30 cellular contexts compared by ENCODE assay signal in genomic region chr15:55348281-55348778, GRCh38. TPM values are rescaled to one million over a fixed set of nuclear protein-coding genes. Genes with fewer than 3 reads are reported as not detected.
"Had no signal": no experiment of that assay in that cellular context is flagged by ENCODE, and none has a peak within 500 bp of the region (broad histone marks: within the 10 kb centered on the region; RNA-seq: fewer than 3 reads in every experiment).

No MANE protein-coding gene starts in this region.

- H3K36me3 ChIP-seq: right atrium auricular region, thyroid gland had no signal

- H3K4me3 ChIP-seq: right atrium auricular region, smooth muscle cell, stomach, thyroid gland, upper lobe of left lung, vagina had no signal

- H3K9me3 Mint-ChIP-seq: activated CD4-positive, alpha-beta memory T cell treated with anti-CD3 and anti-CD28 coated beads for 36 hours; activated T-helper 1 cell treated with anti-CD3 and anti-CD28 coated beads, Interleukin-12 subunit alpha, Interleukin-12 subunit beta, Interleukin-2, Interleukin-4 antibody, amounts not matched to agents 30 ng/mL and 10 ng/mL and 1 ng/mL, durations not matched to agents 14 hours and 24 hours and 36 hours; naive thymus-derived CD8-positive, alpha-beta T cell; stimulated activated naive B cell treated with anti-CD40 and anti-IgM and Interleukin-4, amounts not matched to agents 10 μg/mL and 1 μg/mL and 100 μg/mL, for 72 hours; T-cell; T-helper 2 cell treated with Interferon-gamma antibody and Interleukin-4, amounts not matched to agents 5 μg/mL and 100 μg/mL, for 36 hours had no signal

- H3K4me1 Mint-ChIP-seq: naive thymus-derived CD8-positive, alpha-beta T cell; stimulated activated naive B cell treated with anti-CD40 and anti-IgM and Interleukin-4, amounts not matched to agents 10 μg/mL and 1 μg/mL and 100 μg/mL, for 72 hours; T-cell had no signal

- H3K27ac ChIP-seq: right atrium auricular region, stomach, thyroid gland, upper lobe of left lung, vagina had no signal

- H3K4me1 ChIP-seq: right atrium auricular region had no signal

- H3K27ac Mint-ChIP-seq: activated CD4-positive, alpha-beta memory T cell treated with anti-CD3 and anti-CD28 coated beads for 36 hours; activated T-helper 1 cell treated with anti-CD3 and anti-CD28 coated beads, Interleukin-12 subunit alpha, Interleukin-12 subunit beta, Interleukin-2, Interleukin-4 antibody, amounts not matched to agents 30 ng/mL and 10 ng/mL and 1 ng/mL, durations not matched to agents 14 hours and 24 hours and 36 hours; stimulated activated naive B cell treated with anti-CD40 and anti-IgM and Interleukin-4, amounts not matched to agents 10 μg/mL and 1 μg/mL and 100 μg/mL, for 72 hours; T-cell; T-helper 2 cell treated with Interferon-gamma antibody and Interleukin-4, amounts not matched to agents 5 μg/mL and 100 μg/mL, for 36 hours had no signal

- H3K27me3 ChIP-seq: right atrium auricular region, stomach, thyroid gland, upper lobe of left lung, vagina had no signal

- H3K27me3 Mint-ChIP-seq: activated CD4-positive, alpha-beta memory T cell treated with anti-CD3 and anti-CD28 coated beads for 36 hours; naive thymus-derived CD8-positive, alpha-beta T cell; stimulated activated naive B cell treated with anti-CD40 and anti-IgM and Interleukin-4, amounts not matched to agents 10 μg/mL and 1 μg/mL and 100 μg/mL, for 72 hours; T-cell had no signal

- H3K4me3 Mint-ChIP-seq: activated CD4-positive, alpha-beta memory T cell treated with anti-CD3 and anti-CD28 coated beads for 36 hours; activated T-helper 1 cell treated with anti-CD3 and anti-CD28 coated beads, Interleukin-12 subunit alpha, Interleukin-12 subunit beta, Interleukin-2, Interleukin-4 antibody, amounts not matched to agents 30 ng/mL and 10 ng/mL and 1 ng/mL, durations not matched to agents 14 hours and 24 hours and 36 hours; naive thymus-derived CD8-positive, alpha-beta T cell; neural crest cell; stimulated activated naive B cell treated with anti-CD40 and anti-IgM and Interleukin-4, amounts not matched to agents 10 μg/mL and 1 μg/mL and 100 μg/mL, for 72 hours; T-cell; T-helper 2 cell treated with Interferon-gamma antibody and Interleukin-4, amounts not matched to agents 5 μg/mL and 100 μg/mL, for 36 hours had no signal

- H3K4me2 ChIP-seq: smooth muscle cell had no signal

- ATAC-seq: esophagus mucosa; left cardiac atrium; naive thymus-derived CD8-positive, alpha-beta T cell; stimulated activated naive B cell treated with anti-CD40 and anti-IgM and Interleukin-4, amounts not matched to agents 10 μg/mL and 1 μg/mL and 100 μg/mL, for 72 hours; T-cell had no signal

- DNase-seq: activated CD4-positive, alpha-beta memory T cell treated with anti-CD3 and anti-CD28 coated beads for 36 hours; activated CD4-positive, alpha-beta T cell treated with anti-CD3 and anti-CD28 coated beads for 48 hours; activated CD8-positive, alpha-beta memory T cell treated with anti-CD3 and anti-CD28 coated beads, Interleukin-2, amount 50 U/mL, for 4 hours; activated effector memory CD4-positive, alpha-beta T cell treated with anti-CD3 and anti-CD28 coated beads, Interleukin-2, amount 50 U/mL, for 16 hours; activated naive CD4-positive, alpha-beta T cell treated with anti-CD3 and anti-CD28 coated beads, Interleukin-2, amount 50 U/mL, for 16 hours; activated T-cell treated with anti-CD3 and anti-CD28 coated beads, Interleukin-2, amount 50 U/mL, for 1 hour; amniotic stem cell; central memory CD4-positive, alpha-beta T cell; foreskin fibroblast; head of caudate nucleus; hippocampal formation; left cardiac atrium; midbrain; naive thymus-derived CD8-positive, alpha-beta T cell; stimulated activated CD4-positive, alpha-beta T cell treated with anti-CD3 and anti-CD28 coated beads, Interleukin-1b, Interleukin-23, amount 100 ng/mL, for 48 hours; stimulated activated CD4-positive, alpha-beta T cell treated with anti-CD3 and anti-CD28 coated beads, Interleukin-4, amount 100 ng/mL, for 4 hours; stimulated activated CD8-positive, alpha-beta memory T cell treated with anti-CD3 and anti-CD28 coated beads, Interleukin-4, amount 100 ng/mL, for 48 hours; stimulated activated naive B cell treated with anti-CD40 and anti-IgM and Interleukin-4, amounts not matched to agents 10 μg/mL and 1 μg/mL and 100 μg/mL, for 72 hours; stomach; T-cell; thyroid gland; upper lobe of left lung had no signal

- H3K9me3 ChIP-seq: right atrium auricular region, stomach, thyroid gland, upper lobe of left lung, vagina had no signal

RNA-seq across cellular contexts. Expression of gene PIERCE2, which starts 60.0 kb away (rescaled TPM):
- total RNA-seq: activated CD8-positive, alpha-beta memory T cell treated with anti-CD3 and anti-CD28 coated beads for 36 hours; activated T-helper 1 cell treated with anti-CD3 and anti-CD28 coated beads, Interleukin-12 subunit alpha, Interleukin-12 subunit beta, Interleukin-2, Interleukin-4 antibody, amounts not matched to agents 30 ng/mL and 10 ng/mL and 1 ng/mL, durations not matched to agents 14 hours and 24 hours and 36 hours; esophagus mucosa; naive thymus-derived CD8-positive, alpha-beta T cell; T-cell; vagina had no signal
- polyA plus RNA-seq: smooth muscle cell had no signal
